Comparison of ENCODE assay signal across 8 cellular contexts in genomic region chr2:219207254-219207883, GRCh38. TPM values are rescaled to one million over a fixed set of nuclear protein-coding genes. Genes with fewer than 3 reads are reported as not detected.
DNase-seq lines count a peak whose midpoint lies in the region; ATAC-seq and TF ChIP-seq lines count a peak whose summit lies in the region.

No MANE protein-coding gene starts in this region.

- H3K9me3 ChIP-seq in right atrium auricular region (no peaks in the 10 kb centered on the region), skeletal muscle satellite cell (replicated peaks; ENCODE audit: low read length) (no peaks in the 10 kb centered on the region)

- H3K27ac ChIP-seq in right atrium auricular region: peak overlapping the region; percentile 95 to 98

- CTCF ChIA-PET in activated CD4-positive, alpha-beta memory T cell treated with anti-CD3 and anti-CD28 coated beads, Interleukin-2, amount 10 ng/mL, durations not matched to agents 7 days and 5 days (lab: Charles Lee): interaction anchor here (0.5 to 4.1 kb wide), 11 partner anchors 9 to 88 kb away, joined by 3 to 18 read pairs (median 6); partner anchors contain the start of genes ABCB6, CNPPD1 and NHEJ1

- ATAC-seq in GM21526 (IDR thresholded peaks at IDR 0.05; ENCODE audit: low FRiP score, unreplicated experiment): peak; percentile 1
- no peak for ATAC-seq in HG02973 (IDR thresholded peaks at IDR 0.05; ENCODE audit: unreplicated experiment)

- H3K4me3 ChIP-seq in right atrium auricular region (peak overlapping the region; percentile 76 to 78), skeletal muscle satellite cell (ENCODE audit: low read length) (peak overlapping the region; percentile 86)

- DNase-seq in activated CD4-positive, alpha-beta memory T cell treated with anti-CD3 and anti-CD28 coated beads, Interleukin-2, amount 10 ng/mL, durations not matched to agents 7 days and 5 days: no peak
- no peak for DNase-seq in right atrium auricular region (ENCODE audit: low spot score)
- DNase-seq in GM13977 (ENCODE audit: low spot score): no peak
- DNase-seq in HuH-7.5 (ENCODE audit: low spot score): no peak
- no peak for DNase-seq in COR-L47 (lab: John Stamatoyannopoulos, UW)

- H3K9me3 Mint-ChIP-seq in activated CD4-positive, alpha-beta memory T cell treated with anti-CD3 and anti-CD28 coated beads, Interleukin-2, amount 10 ng/mL, durations not matched to agents 7 days and 5 days: peaks cover 7% of the 10 kb centered on the region

- TF ChIP-seq CTCF in right atrium auricular region (IDR thresholded peaks at IDR 0.05): no peak
- no peak for TF ChIP-seq CTCF in GM13977 (IDR thresholded peaks at IDR 0.05; ENCODE audit: extremely low read depth, insufficient read depth, missing control alignments)

- POLR2A ChIA-PET in activated CD4-positive, alpha-beta memory T cell treated with anti-CD3 and anti-CD28 coated beads, Interleukin-2, amount 10 ng/mL, durations not matched to agents 7 days and 5 days (lab: Charles Lee): interaction anchor here (0.9 to 5.0 kb wide), 14 partner anchors 11 to 87 kb away, joined by 3 to 160 read pairs (median 8); partner anchors contain the start of genes ABCB6, ANKZF1, ATG9A and CNPPD1

- H3K4me1 Mint-ChIP-seq in activated CD4-positive, alpha-beta memory T cell treated with anti-CD3 and anti-CD28 coated beads, Interleukin-2, amount 10 ng/mL, durations not matched to agents 7 days and 5 days: peaks cover 56% of the 10 kb centered on the region

- peak overlapping the region; percentile 88 for H3K27ac Mint-ChIP-seq in activated CD4-positive, alpha-beta memory T cell treated with anti-CD3 and anti-CD28 coated beads, Interleukin-2, amount 10 ng/mL, durations not matched to agents 7 days and 5 days

- peak overlapping the region; percentile 79 for H3K4me3 Mint-ChIP-seq in activated CD4-positive, alpha-beta memory T cell treated with anti-CD3 and anti-CD28 coated beads, Interleukin-2, amount 10 ng/mL, durations not matched to agents 7 days and 5 days

- H3K27me3 Mint-ChIP-seq in activated CD4-positive, alpha-beta memory T cell treated with anti-CD3 and anti-CD28 coated beads, Interleukin-2, amount 10 ng/mL, durations not matched to agents 7 days and 5 days: no peaks in the 10 kb centered on the region

- in situ Hi-C loops in GM13977 (cut with MboI; ENCODE audit: low pct_unique_long_range_greater_than_20kb, low sequenced_read_pairs, unreplicated experiment): loop anchor here (5.0 kb wide), 1 partner anchor 35 kb away; the partner anchor contains the start of gene SLC23A3

- peaks cover 11% of the 10 kb centered on the region for H3K36me3 ChIP-seq in right atrium auricular region
- peaks cover 37% of the 10 kb centered on the region for H3K36me3 ChIP-seq in skeletal muscle satellite cell (ENCODE audit: insufficient read depth, low read length)

- H3K4me1 ChIP-seq in right atrium auricular region (peaks cover 0 to 21% of the 10 kb centered on the region in 2 donors), skeletal muscle satellite cell (ENCODE audit: control insufficient read depth, insufficient read depth, low read length) (peaks cover 19% of the 10 kb centered on the region)

- no peaks in the 10 kb centered on the region for H3K27me3 ChIP-seq in right atrium auricular region
- H3K27me3 ChIP-seq in skeletal muscle satellite cell (ENCODE audit: control insufficient read depth, insufficient read depth, low read length): no peaks in the 10 kb centered on the region

- peak overlapping the region; percentile 97 for H3K4me2 ChIP-seq in skeletal muscle satellite cell (ENCODE audit: low read length)

- peak overlapping the region; percentile 53 for H3K9ac ChIP-seq in skeletal muscle satellite cell (ENCODE audit: low read depth, low read length)

- H3K36me3 Mint-ChIP-seq in activated CD4-positive, alpha-beta memory T cell treated with anti-CD3 and anti-CD28 coated beads, Interleukin-2, amount 10 ng/mL, durations not matched to agents 7 days and 5 days (ENCODE audit: low read depth): peaks cover 31% of the 10 kb centered on the region

RNA-seq across cellular contexts. Expression of gene ZFAND2B, which starts 0.8 kb away (rescaled TPM):
- 10 to 100 TPM; 51.4 to 56.7 TPM for total RNA-seq in activated CD4-positive, alpha-beta memory T cell treated with anti-CD3 and anti-CD28 coated beads, Interleukin-2, amount 10 ng/mL, durations not matched to agents 7 days and 5 days
- total RNA-seq in right atrium auricular region: 10 to 100 TPM; 15.5 to 31.5 TPM
- 15.7 and 15.9 TPM in 2 replicates for total RNA-seq in skeletal muscle satellite cell (2012; rRNA removed)

RNA-seq across cellular contexts. Expression of gene ABCB6, which starts 11.4 kb away (rescaled TPM):
- 10 to 100 TPM; 15.2 to 17.9 TPM for total RNA-seq in activated CD4-positive, alpha-beta memory T cell treated with anti-CD3 and anti-CD28 coated beads, Interleukin-2, amount 10 ng/mL, durations not matched to agents 7 days and 5 days
- 10 to 100 TPM in 1 of 2 donors, 1 to 10 TPM in 1; 9.3 to 12.1 TPM for total RNA-seq in right atrium auricular region
- total RNA-seq in skeletal muscle satellite cell (2012; rRNA removed): 25.6 and 30.1 TPM in 2 replicates

RNA-seq across cellular contexts. Expression of gene ATG9A, which starts 22.1 kb away (rescaled TPM):
- total RNA-seq in activated CD4-positive, alpha-beta memory T cell treated with anti-CD3 and anti-CD28 coated beads, Interleukin-2, amount 10 ng/mL, durations not matched to agents 7 days and 5 days: 10 to 100 TPM; 58.9 to 60.7 TPM
- 10 to 100 TPM; 78.8 to 80.3 TPM for total RNA-seq in right atrium auricular region
- 35.7 and 44.3 TPM in 2 replicates for total RNA-seq in skeletal muscle satellite cell (2012; rRNA removed)

RNA-seq across cellular contexts. Expression of gene ANKZF1, which starts 22.2 kb away (rescaled TPM):
- 100 to 1,000 TPM; 121 to 122 TPM for total RNA-seq in activated CD4-positive, alpha-beta memory T cell treated with anti-CD3 and anti-CD28 coated beads, Interleukin-2, amount 10 ng/mL, durations not matched to agents 7 days and 5 days
- 10 to 100 TPM; 14.5 to 14.9 TPM for total RNA-seq in right atrium auricular region
- 19.3 and 26.6 TPM in 2 replicates for total RNA-seq in skeletal muscle satellite cell (2012; rRNA removed)

RNA-seq across cellular contexts. Expression of gene RETREG2, which starts 29.3 kb away (rescaled TPM):
- 100 to 1,000 TPM; 107 to 113 TPM for total RNA-seq in activated CD4-positive, alpha-beta memory T cell treated with anti-CD3 and anti-CD28 coated beads, Interleukin-2, amount 10 ng/mL, durations not matched to agents 7 days and 5 days
- 10 to 100 TPM; 26.6 to 41.7 TPM for total RNA-seq in right atrium auricular region
- total RNA-seq in skeletal muscle satellite cell (2012; rRNA removed): 38.5 and 56.1 TPM in 2 replicates
